In genomic region chr15:58716027-58716426, GRCh38 we compare ENCODE assay signal across 29 cellular contexts.
"Had no signal": no experiment of that assay in that cellular context is flagged by ENCODE, and none has a peak within 500 bp of the region (broad histone marks: within the 10 kb centered on the region; RNA-seq: fewer than 3 reads in every experiment).

No MANE protein-coding gene starts in this region.

- H3K4me3 Mint-ChIP-seq: activated CD8-positive, alpha-beta T cell treated with anti-CD3 and anti-CD28 coated beads for 36 hours; activated naive CD8-positive, alpha-beta T cell treated with anti-CD3 and anti-CD28 coated beads, Interleukin-2, amount 50 U/mL, for 24 hours; activated T-helper 1 cell treated with anti-CD3 and anti-CD28 coated beads, Interleukin-12 subunit alpha, Interleukin-12 subunit beta, Interleukin-2, Interleukin-4 antibody, amounts not matched to agents 30 ng/mL and 10 ng/mL and 1 ng/mL, durations not matched to agents 14 hours and 24 hours and 36 hours had no signal

- H3K27ac Mint-ChIP-seq: activated CD8-positive, alpha-beta T cell treated with anti-CD3 and anti-CD28 coated beads for 36 hours; activated naive CD4-positive, alpha-beta T cell treated with anti-CD3 and anti-CD28 coated beads, Interleukin-2, amount 50 U/mL, for 72 hours; activated naive CD8-positive, alpha-beta T cell treated with anti-CD3 and anti-CD28 coated beads, Interleukin-2, amount 50 U/mL, for 24 hours; activated T-helper 1 cell treated with anti-CD3 and anti-CD28 coated beads, Interleukin-12 subunit alpha, Interleukin-12 subunit beta, Interleukin-2, Interleukin-4 antibody, amounts not matched to agents 30 ng/mL and 10 ng/mL and 1 ng/mL, durations not matched to agents 14 hours and 24 hours and 36 hours had no signal

- H3K27ac ChIP-seq: ascending aorta, body of pancreas, Peyer's patch, SJSA1 had no signal

- H3K4me3 ChIP-seq: ascending aorta, body of pancreas, Peyer's patch, SJSA1 had no signal

- H3K27me3 ChIP-seq: ascending aorta, body of pancreas, Peyer's patch, SJSA1 had no signal

- DNase-seq: activated CD4-positive, alpha-beta T cell treated with anti-CD3 and anti-CD28 coated beads for 4 hours; activated CD8-positive, alpha-beta memory T cell treated with anti-CD3 and anti-CD28 coated beads, Interleukin-2, amount 50 U/mL, for 4 hours; activated CD8-positive, alpha-beta T cell treated with anti-CD3 and anti-CD28 coated beads for 36 hours; activated effector memory CD4-positive, alpha-beta T cell treated with anti-CD3 and anti-CD28 coated beads, Interleukin-2, amount 50 U/mL, for 16 hours; activated naive CD4-positive, alpha-beta T cell treated with Interleukin-2 at 50 U/mL for 16 hours; activated naive CD8-positive, alpha-beta T cell treated with anti-CD3 and anti-CD28 coated beads, Interleukin-2, amount 50 U/mL, for 24 hours; amniotic stem cell; body of pancreas; central memory CD4-positive, alpha-beta T cell; Kasumi-1; NCI-H1092 treated with DMSO at 0.1 percent for 48 hours; NCI-H1417 treated with DMSO at 0.1 percent for 48 hours; NCI-H1694; NCI-H2029; NCI-H2107; NCI-H2171 treated with DMSO at 0.1 percent for 48 hours; NCI-H226; NCI-H526; NK-92 treated with Interleukin-12 subunit alpha and Interleukin-12 subunit beta, amount 100 ng/mL, for 24 hours; Peyer's patch; SHP77; SW 1271 had no signal

- ATAC-seq: activated CD4-positive, CD25-positive, alpha-beta regulatory T cell treated with anti-CD3 and anti-CD28 coated beads, Interleukin-2, amount 50 U/mL, for 24 hours; activated CD8-positive, alpha-beta T cell treated with anti-CD3 and anti-CD28 coated beads for 36 hours; activated naive CD4-positive, alpha-beta T cell treated with anti-CD3 and anti-CD28 coated beads, Interleukin-2, amount 50 U/mL, for 72 hours; activated naive CD8-positive, alpha-beta T cell treated with anti-CD3 and anti-CD28 coated beads, Interleukin-2, amount 50 U/mL, for 24 hours; body of pancreas; SK-N-SH treated with all-trans-retinoic acid at 6 μM for 48 hours had no signal

- FAIRE-seq: bronchial epithelial cell had no signal

- H3K4me1 ChIP-seq: Peyer's patch, SJSA1 had no signal

- H3K9me3 ChIP-seq: ascending aorta, body of pancreas, Peyer's patch, SJSA1 had no signal

- H3K9me3 Mint-ChIP-seq: activated CD8-positive, alpha-beta T cell treated with anti-CD3 and anti-CD28 coated beads for 36 hours; activated naive CD4-positive, alpha-beta T cell treated with anti-CD3 and anti-CD28 coated beads, Interleukin-2, amount 50 U/mL, for 72 hours; activated naive CD8-positive, alpha-beta T cell treated with anti-CD3 and anti-CD28 coated beads, Interleukin-2, amount 50 U/mL, for 24 hours; activated T-helper 1 cell treated with anti-CD3 and anti-CD28 coated beads, Interleukin-12 subunit alpha, Interleukin-12 subunit beta, Interleukin-2, Interleukin-4 antibody, amounts not matched to agents 30 ng/mL and 10 ng/mL and 1 ng/mL, durations not matched to agents 14 hours and 24 hours and 36 hours had no signal

- H3K27me3 Mint-ChIP-seq: activated CD8-positive, alpha-beta T cell treated with anti-CD3 and anti-CD28 coated beads for 36 hours; activated naive CD8-positive, alpha-beta T cell treated with anti-CD3 and anti-CD28 coated beads, Interleukin-2, amount 50 U/mL, for 24 hours had no signal
